In the genomic region with DNA sequence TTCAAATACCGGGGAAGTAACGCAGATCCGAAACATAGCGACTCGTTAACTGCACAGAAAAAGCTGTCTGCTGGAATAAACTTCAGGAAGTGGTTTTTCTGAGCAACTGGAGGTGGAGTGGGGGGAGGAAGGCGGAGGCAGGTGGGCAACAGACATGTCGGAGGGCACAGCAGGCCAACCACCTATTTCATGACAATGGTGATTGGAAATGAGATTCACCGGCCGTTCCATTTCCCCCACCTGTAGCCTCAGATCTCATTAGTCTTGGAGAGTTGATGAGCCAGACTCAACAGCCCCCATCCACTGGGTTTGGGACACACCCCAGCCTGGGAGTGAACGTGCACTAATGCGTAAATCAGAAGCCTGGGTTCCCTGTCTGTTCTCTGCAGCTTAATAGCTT, we compare ENCODE assay signal across 21 cellular contexts. TPM values are rescaled to one million over a fixed set of nuclear protein-coding genes. Genes with fewer than 3 reads are reported as not detected.
DNase-seq lines count a peak whose midpoint lies in the region; ATAC-seq and TF ChIP-seq lines count a peak whose summit lies in the region.
"Had no signal": no experiment of that assay in that cellular context is flagged by ENCODE, and none has a peak within 500 bp of the region (broad histone marks: within the 10 kb centered on the region; RNA-seq: fewer than 3 reads in every experiment).

No MANE protein-coding gene starts in this region.

- H3K27me3 ChIP-seq in PC-9 (ENCODE audit: insufficient read depth, low read depth) = no peaks in the 10 kb centered on the region
- H3K27me3 ChIP-seq: colonic mucosa, right atrium auricular region, SJCRH30 had no signal

- H3K4me2 ChIP-seq in PC-9 = peak overlapping the region; percentile 35

- peak overlapping the region; percentile 71 for H3K4me3 Mint-ChIP-seq in activated naive CD4-positive, alpha-beta T cell treated with anti-CD3 and anti-CD28 coated beads, Interleukin-2, amount 10 ng/mL, durations not matched to agents 7 days and 5 days
- H3K4me3 Mint-ChIP-seq in effector memory CD8-positive, alpha-beta T cell = peak overlapping the region; percentile 18 to 74
- peak overlapping the region; percentile 78 for H3K4me3 Mint-ChIP-seq in stimulated activated naive CD8-positive, alpha-beta T cell treated with anti-CD3 and anti-CD28 coated beads, Interleukin-15, Interleukin-2, amounts not matched to agents 100 ng/mL and 50 ng/mL, for 24 hours

- no peaks in the 10 kb centered on the region for H3K36me3 Mint-ChIP-seq in activated naive CD4-positive, alpha-beta T cell treated with anti-CD3 and anti-CD28 coated beads, Interleukin-2, amount 10 ng/mL, durations not matched to agents 7 days and 5 days
- H3K36me3 Mint-ChIP-seq in effector memory CD8-positive, alpha-beta T cell (ENCODE audit: insufficient read depth) = peaks cover 8% of the 10 kb centered on the region
- peaks cover 22% of the 10 kb centered on the region for H3K36me3 Mint-ChIP-seq in stimulated activated naive CD8-positive, alpha-beta T cell treated with anti-CD3 and anti-CD28 coated beads, Interleukin-15, Interleukin-2, amounts not matched to agents 100 ng/mL and 50 ng/mL, for 24 hours (ENCODE audit: low read depth)

- CTCF ChIA-PET in activated naive CD4-positive, alpha-beta T cell treated with anti-CD3 and anti-CD28 coated beads, Interleukin-2, amount 10 ng/mL, durations not matched to agents 7 days and 5 days (lab: Charles Lee) = interaction anchor here (0.6 to 2.2 kb wide), 3 partner anchors 22 to 104 kb away, joined by 3 to 9 read pairs (median 3); no protein-coding TSS in a partner anchor
- CTCF ChIA-PET in PC-9 (lab: Charles Lee) = no interaction called here

- H3K4me1 ChIP-seq in PC-9 (replicated peaks; ENCODE audit: insufficient read depth) = peaks cover 64% of the 10 kb centered on the region
- H3K4me1 ChIP-seq: colonic mucosa, right atrium auricular region had no signal

- no peak overlapping the region for H3K4me3 ChIP-seq in PC-9
- H3K4me3 ChIP-seq: colonic mucosa, right atrium auricular region, SJCRH30 had no signal

- POLR2A ChIA-PET in PC-9 (lab: Charles Lee; ENCODE audit: unreplicated experiment) = no interaction called here

- no TSS peak for BruUV-seq in PC-9 (replicated peaks; lab: Mats Ljungman, UMichigan)

- no peak overlapping the region for H2AFZ ChIP-seq in PC-9

- peak; percentile 24 for ATAC-seq in effector memory CD8-positive, alpha-beta T cell (replicated peaks)
- no peak for ATAC-seq in HG03159 (IDR thresholded peaks at IDR 0.05; ENCODE audit: unreplicated experiment)

- peaks cover 93% of the 10 kb centered on the region for H4K20me1 ChIP-seq in PC-9 (ENCODE audit: insufficient read depth)

- no peaks in the 10 kb centered on the region for H3K9me2 ChIP-seq in PC-9 (ENCODE audit: insufficient read depth)

- H3K9me3 Mint-ChIP-seq in activated naive CD4-positive, alpha-beta T cell treated with anti-CD3 and anti-CD28 coated beads, Interleukin-2, amount 10 ng/mL, durations not matched to agents 7 days and 5 days = no peaks in the 10 kb centered on the region
- H3K9me3 Mint-ChIP-seq in effector memory CD8-positive, alpha-beta T cell = no peaks in the 10 kb centered on the region
- no peaks in the 10 kb centered on the region for H3K9me3 Mint-ChIP-seq in stimulated activated naive CD8-positive, alpha-beta T cell treated with anti-CD3 and anti-CD28 coated beads, Interleukin-15, Interleukin-2, amounts not matched to agents 100 ng/mL and 50 ng/mL, for 24 hours

- peaks cover 65% of the 10 kb centered on the region for H3K36me3 ChIP-seq in PC-9 (ENCODE audit: low read depth)
- H3K36me3 ChIP-seq: colonic mucosa, right atrium auricular region, SJCRH30 had no signal

- peaks cover 100% of the 10 kb centered on the region for H3F3A ChIP-seq in PC-9 (ENCODE audit: insufficient read depth, low read depth)

- no peaks in the 10 kb centered on the region for H3K9me3 ChIP-seq in PC-9 (ENCODE audit: insufficient read depth, low read depth)
- H3K9me3 ChIP-seq: colonic mucosa, right atrium auricular region, SJCRH30 had no signal

- peaks cover 65% of the 10 kb centered on the region for H3K4me1 Mint-ChIP-seq in activated naive CD4-positive, alpha-beta T cell treated with anti-CD3 and anti-CD28 coated beads, Interleukin-2, amount 10 ng/mL, durations not matched to agents 7 days and 5 days
- H3K4me1 Mint-ChIP-seq in effector memory CD8-positive, alpha-beta T cell (ENCODE audit: low read depth in 2 of 2) = peaks cover 18 to 58% of the 10 kb centered on the region in 2 donors
- peaks cover 78% of the 10 kb centered on the region for H3K4me1 Mint-ChIP-seq in stimulated activated naive CD8-positive, alpha-beta T cell treated with anti-CD3 and anti-CD28 coated beads, Interleukin-15, Interleukin-2, amounts not matched to agents 100 ng/mL and 50 ng/mL, for 24 hours (ENCODE audit: low read depth)

- no peaks in the 10 kb centered on the region for H3K27me3 Mint-ChIP-seq in activated naive CD4-positive, alpha-beta T cell treated with anti-CD3 and anti-CD28 coated beads, Interleukin-2, amount 10 ng/mL, durations not matched to agents 7 days and 5 days
- H3K27me3 Mint-ChIP-seq in effector memory CD8-positive, alpha-beta T cell = no peaks in the 10 kb centered on the region
- H3K27me3 Mint-ChIP-seq in stimulated activated naive CD8-positive, alpha-beta T cell treated with anti-CD3 and anti-CD28 coated beads, Interleukin-15, Interleukin-2, amounts not matched to agents 100 ng/mL and 50 ng/mL, for 24 hours = no peaks in the 10 kb centered on the region

- H3K79me2 ChIP-seq in PC-9 (ENCODE audit: low read depth) = peaks cover 85% of the 10 kb centered on the region

- TF ChIP-seq CTCF in PC-9 (conservative IDR thresholded peaks at IDR 0.05) = no peak

- DNase-seq in activated naive CD4-positive, alpha-beta T cell treated with anti-CD3 and anti-CD28 coated beads, Interleukin-2, amount 10 ng/mL, durations not matched to agents 7 days and 5 days = no peak
- DNase-seq in activated naive CD4-positive, alpha-beta T cell (lab: John Stamatoyannopoulos, UW) = no peak
- no peak for DNase-seq in PC-9
- DNase-seq in effector memory CD8-positive, alpha-beta T cell = no peak
- no peak for DNase-seq in NCI-H446 (lab: John Stamatoyannopoulos, UW)
- no peak for DNase-seq in SW 1271 (lab: John Stamatoyannopoulos, UW)
- DNase-seq: colonic mucosa, foreskin melanocyte, GF-D8, IMR-90, midbrain, NCI-H1092, NCI-H2107, NCI-H526, occipital lobe, OCI-M1, SJCRH30, substantia nigra had no signal

- peak overlapping the region; percentile 50 for H3K27ac ChIP-seq in PC-9
- H3K27ac ChIP-seq: colonic mucosa, right atrium auricular region, SJCRH30 had no signal

- H3K27ac Mint-ChIP-seq in activated naive CD4-positive, alpha-beta T cell treated with anti-CD3 and anti-CD28 coated beads, Interleukin-2, amount 10 ng/mL, durations not matched to agents 7 days and 5 days = peak overlapping the region; percentile 68
- peak overlapping the region; percentile 41 to 62 for H3K27ac Mint-ChIP-seq in effector memory CD8-positive, alpha-beta T cell
- H3K27ac Mint-ChIP-seq in stimulated activated naive CD8-positive, alpha-beta T cell treated with anti-CD3 and anti-CD28 coated beads, Interleukin-15, Interleukin-2, amounts not matched to agents 100 ng/mL and 50 ng/mL, for 24 hours = peak overlapping the region; percentile 83

- intact Hi-C loops in PC-9 (cut with micrococcal nuclease; ENCODE audit: unreplicated experiment) = no loop called here

RNA-seq across cellular contexts. Expression of gene PECAM1, which starts 7.7 kb away (rescaled TPM):
- 0.80 and 1.5 TPM in 2 replicates for total RNA-seq in PC-9 (2021)
- total RNA-seq: IMR-90 had no signal

RNA-seq across cellular contexts. Expression of gene MILR1, which starts 50.6 kb away (rescaled TPM):
- total RNA-seq in PC-9 (2021) = 22.9 and 25.6 TPM in 2 replicates
